23 cellular contexts compared by ENCODE assay signal in the genomic region with DNA sequence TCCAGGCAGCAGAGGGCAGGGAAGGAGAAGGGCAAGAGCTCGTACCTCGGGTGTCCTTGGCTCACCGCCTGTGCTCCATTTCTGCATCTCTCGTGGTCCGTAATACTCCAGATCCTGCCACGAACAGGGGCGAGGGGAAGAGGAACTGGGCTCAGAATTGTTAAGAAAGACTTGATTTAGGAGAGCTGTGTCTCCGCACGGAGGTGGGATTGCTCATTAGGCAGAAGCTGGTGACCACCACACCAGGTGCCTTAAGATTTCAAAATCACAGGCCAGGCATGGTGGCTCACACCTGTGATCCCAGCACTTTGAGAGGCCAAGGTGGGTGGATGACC. TPM values are rescaled to one million over a fixed set of nuclear protein-coding genes. Genes with fewer than 3 reads are reported as not detected.
DNase-seq lines count a peak whose midpoint lies in the region; ATAC-seq, FAIRE-seq and TF ChIP-seq lines count a peak whose summit lies in the region.
"Had no signal": no experiment of that assay in that cellular context is flagged by ENCODE, and none has a peak within 500 bp of the region (broad histone marks: within the 10 kb centered on the region; RNA-seq: fewer than 3 reads in every experiment).

No MANE protein-coding gene starts in this region.

- H3K27me3 ChIP-seq in GM23338 (ENCODE audit: insufficient read depth), result no peaks in the 10 kb centered on the region
- H3K27me3 ChIP-seq: hepatocyte, neutrophil, vagina had no signal

- H3K4me1 ChIP-seq in GM23338 (ENCODE audit: insufficient read depth), result no peaks in the 10 kb centered on the region
- H3K4me1 ChIP-seq: left ventricle myocardium inferior, vagina had no signal

- intact Hi-C loops in activated T-helper 2 cell treated with anti-CD3 and anti-CD28 coated beads, Interferon-gamma antibody, Interleukin-2, Interleukin-4, amounts not matched to agents 10 μg/mL and 5 μg/mL and 100 μg/mL, durations not matched to agents 14 hours and 24 hours and 36 hours (cut with micrococcal nuclease), result loop anchor here (10.0 kb wide), 1 partner anchor 212 kb away; no protein-coding TSS in a partner anchor

- FAIRE-seq in GM12891 (lab: Jason Lieb, UNC), result no peak

- H3K4me3 ChIP-seq in GM23338, result no peak overlapping the region
- H3K4me3 ChIP-seq: hepatocyte, left ventricle myocardium inferior, PC-9, vagina had no signal

- no peaks in the 10 kb centered on the region for H3K79me2 ChIP-seq in GM23338 (replicated peaks; ENCODE audit: insufficient read depth)
- H3K79me2 ChIP-seq: hepatocyte had no signal

- no peaks in the 10 kb centered on the region for H3F3A ChIP-seq in GM23338 (replicated peaks; ENCODE audit: low read depth)

- no peak overlapping the region for H2AFZ ChIP-seq in GM23338
- H2AFZ ChIP-seq: hepatocyte, PC-9 had no signal

- H3K4me2 ChIP-seq in GM23338, result no peak overlapping the region
- H3K4me2 ChIP-seq: hepatocyte, PC-9 had no signal

- DNase-seq in activated T-cell treated with anti-CD3 and anti-CD28 coated beads, Interleukin-2, amount 50 U/mL, for 72 hours, result no peak
- DNase-seq in activated T-cell treated with anti-CD3 and anti-CD28 coated beads for 4 hours (no peak), GM23338 (ENCODE audit: low spot score) (no peak), RPMI8226 (no peak), NCI-H526 treated with DMSO at 0.1 percent for 48 hours (lab: John Stamatoyannopoulos, UW) (no peak), GM12891 (ENCODE audit: insufficient read length, low spot score) (no peak)
- DNase-seq in activated T-helper 2 cell treated with anti-CD3 and anti-CD28 coated beads, Interferon-gamma antibody, Interleukin-2, Interleukin-4, amounts not matched to agents 10 μg/mL and 5 μg/mL and 100 μg/mL, durations not matched to agents 14 hours and 24 hours and 36 hours (ENCODE audit: low spot score), result no peak
- DNase-seq in stimulated activated effector memory CD8-positive, alpha-beta T cell treated with anti-CD3 and anti-CD28 coated beads, Interleukin-12 subunit alpha, Interleukin-12 subunit beta, amount 100 ng/mL, for 72 hours (ENCODE audit: low spot score in 2 of 2), result no peak
- DNase-seq: ACHN; activated gamma-delta T cell treated with Interleukin-2 at 50 U/mL for 16 hours; cerebellar nuclear complex; effector CD4-positive, alpha-beta T cell; foreskin melanocyte; left ventricle myocardium inferior; NCI-H1092; NCI-H2029; NCI-H226 had no signal

- ATAC-seq in activated T-cell treated with anti-CD3 and anti-CD28 coated beads, Interleukin-2, amount 50 U/mL, for 72 hours (replicated peaks in 1 of 2), result no peak
- no peak for ATAC-seq in GM23338
- ATAC-seq in stimulated activated effector memory CD8-positive, alpha-beta T cell treated with anti-CD3 and anti-CD28 coated beads, Interleukin-12 subunit alpha, Interleukin-12 subunit beta, amount 100 ng/mL, for 72 hours, result no peak
- ATAC-seq: WTC11 had no signal

- no peak overlapping the region for H3K27ac ChIP-seq in GM23338 (ENCODE audit: low read depth)
- H3K27ac ChIP-seq: C4-2B, left ventricle myocardium inferior, neutrophil, PC-9, vagina had no signal

- peaks cover 22% of the 10 kb centered on the region for H3K4me1 Mint-ChIP-seq in activated T-cell treated with anti-CD3 and anti-CD28 coated beads, Interleukin-2, amount 50 U/mL, for 72 hours (ENCODE audit: low read depth)
- peaks cover 12% of the 10 kb centered on the region for H3K4me1 Mint-ChIP-seq in GM23338
- peaks cover 42% of the 10 kb centered on the region for H3K4me1 Mint-ChIP-seq in activated T-helper 2 cell treated with anti-CD3 and anti-CD28 coated beads, Interferon-gamma antibody, Interleukin-2, Interleukin-4, amounts not matched to agents 10 μg/mL and 5 μg/mL and 100 μg/mL, durations not matched to agents 14 hours and 24 hours and 36 hours (ENCODE audit: low read depth)
- H3K4me1 Mint-ChIP-seq in stimulated activated effector memory CD8-positive, alpha-beta T cell treated with anti-CD3 and anti-CD28 coated beads, Interleukin-12 subunit alpha, Interleukin-12 subunit beta, amount 100 ng/mL, for 72 hours, result peaks cover 19% of the 10 kb centered on the region

- peak overlapping the region; percentile 82 for H3K27ac Mint-ChIP-seq in activated T-cell treated with anti-CD3 and anti-CD28 coated beads, Interleukin-2, amount 50 U/mL, for 72 hours
- H3K27ac Mint-ChIP-seq in GM23338, result peak overlapping the region; percentile 65; the same call in 1 of the 2 replicates
- H3K27ac Mint-ChIP-seq in activated T-helper 2 cell treated with anti-CD3 and anti-CD28 coated beads, Interferon-gamma antibody, Interleukin-2, Interleukin-4, amounts not matched to agents 10 μg/mL and 5 μg/mL and 100 μg/mL, durations not matched to agents 14 hours and 24 hours and 36 hours, result peak overlapping the region; percentile 90
- peak overlapping the region; percentile 84 for H3K27ac Mint-ChIP-seq in stimulated activated effector memory CD8-positive, alpha-beta T cell treated with anti-CD3 and anti-CD28 coated beads, Interleukin-12 subunit alpha, Interleukin-12 subunit beta, amount 100 ng/mL, for 72 hours

- no peaks in the 10 kb centered on the region for H3K36me3 ChIP-seq in GM23338 (ENCODE audit: insufficient read depth)
- H3K36me3 ChIP-seq: left ventricle myocardium inferior, neutrophil, vagina had no signal

- H3K9me2 ChIP-seq in GM23338 (ENCODE audit: insufficient read depth), result no peaks in the 10 kb centered on the region

- no peak for TF ChIP-seq POLR2A in GM12891 (IDR thresholded peaks at IDR 0.05; ENCODE audit: low read depth, low read length)

- H3K4me3 Mint-ChIP-seq in activated T-cell treated with anti-CD3 and anti-CD28 coated beads, Interleukin-2, amount 50 U/mL, for 72 hours, result no peak overlapping the region
- H3K4me3 Mint-ChIP-seq in GM23338, result no peak overlapping the region
- H3K4me3 Mint-ChIP-seq in activated T-helper 2 cell treated with anti-CD3 and anti-CD28 coated beads, Interferon-gamma antibody, Interleukin-2, Interleukin-4, amounts not matched to agents 10 μg/mL and 5 μg/mL and 100 μg/mL, durations not matched to agents 14 hours and 24 hours and 36 hours (ENCODE audit: low read depth), result no peak overlapping the region
- H3K4me3 Mint-ChIP-seq in stimulated activated effector memory CD8-positive, alpha-beta T cell treated with anti-CD3 and anti-CD28 coated beads, Interleukin-12 subunit alpha, Interleukin-12 subunit beta, amount 100 ng/mL, for 72 hours, result peak overlapping the region; percentile 31
- H3K4me3 Mint-ChIP-seq: WTC11 had no signal

- H3K9me3 Mint-ChIP-seq in activated T-cell treated with anti-CD3 and anti-CD28 coated beads, Interleukin-2, amount 50 U/mL, for 72 hours, result no peaks in the 10 kb centered on the region
- no peaks in the 10 kb centered on the region for H3K9me3 Mint-ChIP-seq in GM23338
- H3K9me3 Mint-ChIP-seq in activated T-helper 2 cell treated with anti-CD3 and anti-CD28 coated beads, Interferon-gamma antibody, Interleukin-2, Interleukin-4, amounts not matched to agents 10 μg/mL and 5 μg/mL and 100 μg/mL, durations not matched to agents 14 hours and 24 hours and 36 hours, result no peaks in the 10 kb centered on the region
- no peaks in the 10 kb centered on the region for H3K9me3 Mint-ChIP-seq in stimulated activated effector memory CD8-positive, alpha-beta T cell treated with anti-CD3 and anti-CD28 coated beads, Interleukin-12 subunit alpha, Interleukin-12 subunit beta, amount 100 ng/mL, for 72 hours
- H3K9me3 Mint-ChIP-seq: WTC11 had no signal

- H4K20me1 ChIP-seq in GM23338 (replicated peaks; ENCODE audit: insufficient read depth), result no peaks in the 10 kb centered on the region

- TF ChIP-seq CTCF in GM23338 (conservative IDR thresholded peaks at IDR 0.05; ENCODE audit: low read depth in 2 of 2), result no peak

- no peaks in the 10 kb centered on the region for H3K36me3 Mint-ChIP-seq in activated T-cell treated with anti-CD3 and anti-CD28 coated beads, Interleukin-2, amount 50 U/mL, for 72 hours (ENCODE audit: insufficient read depth in 2 of 2)
- H3K36me3 Mint-ChIP-seq in GM23338 (ENCODE audit: low read depth), result no peaks in the 10 kb centered on the region; the same call in 2 of the 3 replicates
- H3K36me3 Mint-ChIP-seq in activated T-helper 2 cell treated with anti-CD3 and anti-CD28 coated beads, Interferon-gamma antibody, Interleukin-2, Interleukin-4, amounts not matched to agents 10 μg/mL and 5 μg/mL and 100 μg/mL, durations not matched to agents 14 hours and 24 hours and 36 hours (ENCODE audit: low read depth), result peaks cover 4% of the 10 kb centered on the region
- no peaks in the 10 kb centered on the region for H3K36me3 Mint-ChIP-seq in stimulated activated effector memory CD8-positive, alpha-beta T cell treated with anti-CD3 and anti-CD28 coated beads, Interleukin-12 subunit alpha, Interleukin-12 subunit beta, amount 100 ng/mL, for 72 hours
- H3K36me3 Mint-ChIP-seq: WTC11 had no signal

- no peaks in the 10 kb centered on the region for H3K27me3 Mint-ChIP-seq in activated T-cell treated with anti-CD3 and anti-CD28 coated beads, Interleukin-2, amount 50 U/mL, for 72 hours (ENCODE audit: low read depth)
- H3K27me3 Mint-ChIP-seq in GM23338 (ENCODE audit: insufficient read depth, low read depth, poor library complexity), result peaks cover 7% of the 10 kb centered on the region
- no peaks in the 10 kb centered on the region for H3K27me3 Mint-ChIP-seq in activated T-helper 2 cell treated with anti-CD3 and anti-CD28 coated beads, Interferon-gamma antibody, Interleukin-2, Interleukin-4, amounts not matched to agents 10 μg/mL and 5 μg/mL and 100 μg/mL, durations not matched to agents 14 hours and 24 hours and 36 hours (ENCODE audit: low read depth)

TF ChIP-seq in GM23338, 12 proteins besides CTCF, POLR2A, EP300 and RAD21 (continues in another document):
- no peak for TF ChIP-seq CREB1 (CRISPR knock-in tag; IDR thresholded peaks at IDR 0.05; ENCODE audit: low read depth)
- no peak for TF ChIP-seq EZH2 (IDR thresholded peaks at IDR 0.05; ENCODE audit: low read depth, unreplicated experiment)
- no peak for TF ChIP-seq STAT1 (IDR thresholded peaks at IDR 0.05; ENCODE audit: unreplicated experiment)

TF ChIP-seq in GM12891, 5 proteins besides CTCF, POLR2A, EP300 and RAD21:
- TF ChIP-seq POU2F2 (IDR thresholded peaks at IDR 0.05; ENCODE audit: low read depth, low read length) (no peak), SPI1 (IDR thresholded peaks at IDR 0.05; ENCODE audit: low read depth, low read length) (no peak), PAX5 (IDR thresholded peaks at IDR 0.05; ENCODE audit: insufficient read depth, low read length, severe bottlenecking) (no peak), TAF1 (IDR thresholded peaks at IDR 0.05; ENCODE audit: low read depth, low read length) (no peak), POLR2AphosphoS5 (IDR thresholded peaks at IDR 0.05; ENCODE audit: low read depth, low read length) (no peak)

RNA-seq across cellular contexts. Expression of gene BDH1, which starts 37.2 kb away (rescaled TPM):
- total RNA-seq in activated T-cell treated with anti-CD3 and anti-CD28 coated beads, Interleukin-2, amount 50 U/mL, for 72 hours, result 10 to 100 TPM; 76.9 to 92.5 TPM
- total RNA-seq in GM23338 (2014; rRNA removed; shearing (Covaris generic)), result 11.2 and 18.1 TPM in 2 replicates
- polyA plus RNA-seq in GM23338 (2016; fragmentation: Nextera tagmentation; extraction: Ambion mirVana), result 17.1 and 19.3 TPM in 2 replicates
- 140 and 146 TPM in 2 replicates for total RNA-seq in activated T-helper 2 cell treated with anti-CD3 and anti-CD28 coated beads, Interferon-gamma antibody, Interleukin-2, Interleukin-4, amounts not matched to agents 10 μg/mL and 5 μg/mL and 100 μg/mL, durations not matched to agents 14 hours and 24 hours and 36 hours
- polyA plus RNA-seq in GM12891 (2012; ENCODE audit: low read depth, missing spikeins), result 36.5 TPM
